ENCODE assay signal across 20 cellular contexts in genomic region chr1:4684142-4684541, GRCh38. TPM values are rescaled to one million over a fixed set of nuclear protein-coding genes. Genes with fewer than 3 reads are reported as not detected.
DNase-seq lines count a peak whose midpoint lies in the region; ATAC-seq, FAIRE-seq and TF ChIP-seq lines count a peak whose summit lies in the region.
"Had no signal": no experiment of that assay in that cellular context is flagged by ENCODE, and none has a peak within 500 bp of the region (broad histone marks: within the 10 kb centered on the region; RNA-seq: fewer than 3 reads in every experiment).

No MANE protein-coding gene starts in this region.

- no peaks in the 10 kb centered on the region for H3K36me3 Mint-ChIP-seq in natural killer cell treated with Interleukin-12 subunit alpha and Interleukin-12 subunit beta and Interleukin-15 and Interleukin-18, amount 100 ng/mL, for 72 hours

- intact Hi-C loops in dorsolateral prefrontal cortex (cut with DNase I) (no loop called here), gastrocnemius medialis (cut with DNase I; ENCODE audit: low total_unique reads) (no loop called here)

- CTCF ChIA-PET in A549 (lab: Yijun Ruan, JAX) = no interaction called here

- TF ChIP-seq EP300 in A549 (IDR thresholded peaks at IDR 0.05) (no peak), neural cell (conservative IDR thresholded peaks at IDR 0.05; ENCODE audit: poor library complexity, severe bottlenecking) (no peak)

- no peaks in the 10 kb centered on the region for H3K4me1 Mint-ChIP-seq in natural killer cell treated with Interleukin-12 subunit alpha and Interleukin-12 subunit beta and Interleukin-15 and Interleukin-18, amount 100 ng/mL, for 72 hours (ENCODE audit: low read depth in 2 of 2)
- H3K4me1 Mint-ChIP-seq: IgD-negative memory B cell had no signal

- no peaks in the 10 kb centered on the region for H3K9me3 Mint-ChIP-seq in natural killer cell treated with Interleukin-12 subunit alpha and Interleukin-12 subunit beta and Interleukin-15 and Interleukin-18, amount 100 ng/mL, for 72 hours

- no peak overlapping the region for H2AFZ ChIP-seq in neural cell (ENCODE audit: low read depth, low read length)

- no peaks in the 10 kb centered on the region for H3F3A ChIP-seq in neural cell (ENCODE audit: insufficient read depth, low read length, poor library complexity, severe bottlenecking)

- TF ChIP-seq RAD21 in A549 (conservative IDR thresholded peaks at IDR 0.05 in 1 of 2, IDR thresholded peaks at IDR 0.05 in 1 of 2) = no peak
- TF ChIP-seq RAD21 in neural cell (conservative IDR thresholded peaks at IDR 0.05) = no peak

- in situ Hi-C loops in gastrocnemius medialis (cut with MboI; ENCODE audit: low sequenced_read_pairs in 4 of 4) = no loop called here

- no peak overlapping the region for H3K4me3 Mint-ChIP-seq in natural killer cell treated with Interleukin-12 subunit alpha and Interleukin-12 subunit beta and Interleukin-15 and Interleukin-18, amount 100 ng/mL, for 72 hours
- H3K4me3 Mint-ChIP-seq: IgD-negative memory B cell had no signal

- H3K4me3 ChIP-seq in A549 = no peak overlapping the region
- H3K4me3 ChIP-seq in dorsolateral prefrontal cortex = no peak overlapping the region
- no peak overlapping the region for H3K4me3 ChIP-seq in neural cell (ENCODE audit: low read length)
- H3K4me3 ChIP-seq in gastrocnemius medialis = no peak overlapping the region

- no peaks in the 10 kb centered on the region for H4K20me1 ChIP-seq in neural cell (ENCODE audit: insufficient read depth)

- no peak overlapping the region for H3K9ac ChIP-seq in neural cell (ENCODE audit: low read length)

- no peaks in the 10 kb centered on the region for H3K9me3 ChIP-seq in A549
- H3K9me3 ChIP-seq in neural cell (ENCODE audit: low read length) = no peaks in the 10 kb centered on the region
- no peaks in the 10 kb centered on the region for H3K9me3 ChIP-seq in gastrocnemius medialis

- H3K79me2 ChIP-seq in neural cell (replicated peaks; ENCODE audit: insufficient read depth, low read length) = no peaks in the 10 kb centered on the region

- H3K27me3 ChIP-seq in dorsolateral prefrontal cortex (no peaks in the 10 kb centered on the region), neural cell (ENCODE audit: insufficient read depth, low read depth, low read length) (no peaks in the 10 kb centered on the region), gastrocnemius medialis (peaks cover 0 to 4% (median 0%) of the 10 kb centered on the region in 3 donors)

- ATAC-seq in A549 (peak; percentile 56 to 59; a peak in 3 of 6 replicates), GM21717 (IDR thresholded peaks at IDR 0.05; ENCODE audit: unreplicated experiment) (no peak), gastrocnemius medialis (no peak)
- ATAC-seq in natural killer cell treated with Interleukin-12 subunit alpha and Interleukin-12 subunit beta and Interleukin-15 and Interleukin-18, amount 100 ng/mL, for 72 hours = no peak

- no peak for TF ChIP-seq CTCF in A549 (IDR thresholded peaks at IDR 0.05)
- TF ChIP-seq CTCF in dorsolateral prefrontal cortex (IDR thresholded peaks at IDR 0.05 in 54 of 56, conservative IDR thresholded peaks at IDR 0.05 in 2 of 56; ENCODE audit: low read depth in 1 of 56, partially characterized antibody in 56 of 56) = no peak
- TF ChIP-seq CTCF in neural cell (IDR thresholded peaks at IDR 0.05; ENCODE audit: poor library complexity, severe bottlenecking) = no peak
- TF ChIP-seq CTCF in gastrocnemius medialis (IDR thresholded peaks at IDR 0.05 in 4 of 5, conservative IDR thresholded peaks at IDR 0.05 in 1 of 5) = no peak

- H3K9me2 ChIP-seq in neural cell (ENCODE audit: insufficient read depth, low read length) = no peaks in the 10 kb centered on the region

- H3K36me3 ChIP-seq in neural cell (ENCODE audit: insufficient read depth, low read length) (no peaks in the 10 kb centered on the region), gastrocnemius medialis (no peaks in the 10 kb centered on the region)

- peaks cover 4 to 12% of the 10 kb centered on the region in 2 donors for H3K27me3 Mint-ChIP-seq in natural killer cell treated with Interleukin-12 subunit alpha and Interleukin-12 subunit beta and Interleukin-15 and Interleukin-18, amount 100 ng/mL, for 72 hours
- H3K27me3 Mint-ChIP-seq: IgD-negative memory B cell had no signal

- POLR2A ChIA-PET in A549 (lab: Yijun Ruan, JAX) = no interaction called here

- H3K4me1 ChIP-seq in A549 (no peaks in the 10 kb centered on the region), gastrocnemius medialis (no peaks in the 10 kb centered on the region)

- no peak overlapping the region; the same call in 2 of the 3 replicates for H3K4me2 ChIP-seq in A549
- H3K4me2 ChIP-seq in neural cell (ENCODE audit: low read length) = no peak overlapping the region

- H3K27ac ChIP-seq in A549 (no peak overlapping the region), dorsolateral prefrontal cortex (peak overlapping the region in 58 of 59 donors; percentile 30 to 100 (median 97)), neural cell (ENCODE audit: low read length) (peak overlapping the region; percentile 65), gastrocnemius medialis (no peak overlapping the region)
- H3K27ac ChIP-seq: C4-2B had no signal

- no peak overlapping the region for H3K27ac Mint-ChIP-seq in natural killer cell treated with Interleukin-12 subunit alpha and Interleukin-12 subunit beta and Interleukin-15 and Interleukin-18, amount 100 ng/mL, for 72 hours
- H3K27ac Mint-ChIP-seq: IgD-negative memory B cell had no signal

- TF ChIP-seq POLR2A in A549 (IDR thresholded peaks at IDR 0.05; ENCODE audit: low read length) = no peak
- no peak for TF ChIP-seq POLR2A in gastrocnemius medialis (IDR thresholded peaks at IDR 0.05)

- 15% methylated on average over 8 of the region's 8 CpGs for WGBS in A549 (ENCODE audit: missing lambda C conversion rate)

- DNase-seq in A549 (ENCODE audit: low read depth in 1 of 2, low spot score in 1 of 2) = no peak
- DNase-seq in RPMI7951 (ENCODE audit: low read depth) = peak; percentile 69
- no peak for DNase-seq in dorsolateral prefrontal cortex
- no peak for DNase-seq in natural killer cell treated with Interleukin-12 subunit alpha and Interleukin-12 subunit beta and Interleukin-15 and Interleukin-18, amount 100 ng/mL, for 72 hours (ENCODE audit: low spot score)
- DNase-seq in activated naive CD4-positive, alpha-beta T cell treated with anti-CD3 and anti-CD28 coated beads, Interleukin-2, amount 50 U/mL, for 16 hours = no peak
- no peak for DNase-seq in gastrocnemius medialis
- DNase-seq: 8988T, COR-L47, DMS153, EL, Kasumi-1, NCI-H187 treated with DMSO at 0.1 percent for 48 hours, NCI-H526 treated with DMSO at 0.1 percent for 48 hours, RPMI8226 had no signal

- FAIRE-seq in A549 (lab: Jason Lieb, UNC) = no peak
- FAIRE-seq: GM19239, H54 had no signal

TF ChIP-seq in A549, 52 proteins besides CTCF, POLR2A, EP300 and RAD21 (continues in another document):
- no peak for TF ChIP-seq HOXA7 (CRISPR knock-in tag; IDR thresholded peaks at IDR 0.05)
- no peak for TF ChIP-seq HOXB5 (CRISPR knock-in tag; IDR thresholded peaks at IDR 0.05)
- no peak for TF ChIP-seq NFE2L2 (conservative IDR thresholded peaks at IDR 0.05; ENCODE audit: low read length)
- no peak for TF ChIP-seq ESRRA (IDR thresholded peaks at IDR 0.05; ENCODE audit: borderline replicate concordance, low read length)
- no peak for TF ChIP-seq ELK1 (IDR thresholded peaks at IDR 0.05; ENCODE audit: low read depth, low read length)
- no peak for TF ChIP-seq JUN (IDR thresholded peaks at IDR 0.05)
- no peak for TF ChIP-seq TP53 (CRISPR knock-in tag; IDR thresholded peaks at IDR 0.05)
- no peak for TF ChIP-seq HDAC2 (IDR thresholded peaks at IDR 0.05)
- no peak for TF ChIP-seq RARB (CRISPR knock-in tag; IDR thresholded peaks at IDR 0.05)

TF ChIP-seq in neural cell, 6 proteins besides CTCF, POLR2A, EP300 and RAD21:
- TF ChIP-seq TAF1 (IDR thresholded peaks at IDR 0.05; ENCODE audit: low read depth) = no peak
- TF ChIP-seq REST (IDR thresholded peaks at IDR 0.05; ENCODE audit: borderline replicate concordance) = no peak
- TF ChIP-seq MXI1 (conservative IDR thresholded peaks at IDR 0.05; ENCODE audit: poor library complexity, severe bottlenecking) = no peak
- TF ChIP-seq EZH2 (IDR thresholded peaks at IDR 0.05; ENCODE audit: borderline replicate concordance, insufficient read depth, low read length, poor library complexity, severe bottlenecking) = no peak

RNA-seq across cellular contexts. Expression of gene AJAP1, which starts 29.7 kb away (rescaled TPM):
- not detected in 2 replicates for polyA plus RNA-seq in A549 (2011; rRNA removed)
- not detected in 2 replicates for polyA plus RNA-seq in A549 (2012; cell fraction: cytosol; rRNA removed)
- not detected in 2 replicates for polyA plus RNA-seq in A549 (2012; cell fraction: nucleus; rRNA removed)
- not detected in 3 replicates for polyA plus RNA-seq in A549 (2017; fragmentation: RNase III; extraction: RNeasy Plus Mini Kit Qiagen cat#74134 plus additional on column Dnase treatment)
- not detected in 2 replicates for polyA minus RNA-seq in A549 (2011; rRNA and poly(A)+ RNA removed)
- 2.2 TPM in 2 replicates for total RNA-seq in RPMI7951 (2014; rRNA removed; shearing (Covaris generic))
- total RNA-seq in dorsolateral prefrontal cortex = 10 to 100 TPM; 21.7 to 74.9 (median 55.1) TPM
- 7.9 and 11.0 TPM in 2 replicates for polyA plus RNA-seq in neural cell
- 20.0 and 21.9 TPM in 2 replicates for polyA minus RNA-seq in neural cell
- total RNA-seq in natural killer cell treated with Interleukin-12 subunit alpha and Interleukin-12 subunit beta and Interleukin-15 and Interleukin-18, amount 100 ng/mL, for 72 hours = not detected
- under 1 TPM in 3 of 4 donors, not detected in 1; 0.03 to 0.18 (median 0.05) TPM for total RNA-seq in gastrocnemius medialis
- polyA plus RNA-seq: IgD-negative memory B cell had no signal

Comparison
In these comparisons a context has a peak if more than half of its experiments do, and no peak if none do; other contexts are left out.
1. ATAC-seq: peak in A549 (2 of 2); none in natural killer cell treated with Interleukin-12 subunit alpha and Interleukin-12 subunit beta and Interleukin-15 and Interleukin-18, amount 100 ng/mL, for 72 hours (0 of 2), GM21717 (single experiment) and gastrocnemius medialis (0 of 2).
2. H3K27ac ChIP-seq: peak in dorsolateral prefrontal cortex (58 of 59) and neural cell (single experiment); none in A549 (0 of 2) and gastrocnemius medialis (0 of 4).